ENCODE assay signal across 20 cellular contexts in the genomic region with DNA sequence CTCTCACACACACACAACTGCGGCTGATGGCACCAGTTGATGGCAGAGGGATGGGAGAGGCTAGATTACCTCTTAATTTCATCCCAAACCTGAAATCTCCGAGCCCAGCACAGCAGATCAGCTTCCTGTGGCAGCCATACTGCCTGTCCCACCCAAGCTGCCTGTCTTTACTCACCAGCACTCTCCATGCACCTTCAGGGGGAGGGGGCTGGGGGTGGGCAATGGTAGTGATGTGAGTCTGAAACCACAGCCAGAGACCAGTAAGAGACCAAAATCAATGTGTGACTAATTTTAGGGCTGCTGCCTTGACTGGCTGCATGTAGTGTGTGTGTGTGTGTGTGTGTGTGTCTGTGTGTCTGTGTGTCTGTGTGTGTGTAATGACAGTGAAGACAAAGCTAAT. TPM values are rescaled to one million over a fixed set of nuclear protein-coding genes. Genes with fewer than 3 reads are reported as not detected.
DNase-seq lines count a peak whose midpoint lies in the region; ATAC-seq, FAIRE-seq and TF ChIP-seq lines count a peak whose summit lies in the region.
"Had no signal": no experiment of that assay in that cellular context is flagged by ENCODE, and none has a peak within 500 bp of the region (broad histone marks: within the 10 kb centered on the region; RNA-seq: fewer than 3 reads in every experiment).

No MANE protein-coding gene starts in this region.

- H3K79me2 ChIP-seq in HepG2 (ENCODE audit: insufficient read depth, low read length) = no peaks in the 10 kb centered on the region
- no peaks in the 10 kb centered on the region for H3K79me2 ChIP-seq in neural cell (replicated peaks; ENCODE audit: insufficient read depth, low read length)

- no peaks in the 10 kb centered on the region for H3K36me3 ChIP-seq in HepG2 (replicated peaks in 1 of 2; ENCODE audit: control insufficient read depth in 1 of 2, insufficient read depth in 2 of 2, low read length in 2 of 2)
- no peaks in the 10 kb centered on the region for H3K36me3 ChIP-seq in right lobe of liver
- H3K36me3 ChIP-seq in neural cell (ENCODE audit: insufficient read depth, low read length) = no peaks in the 10 kb centered on the region
- no peaks in the 10 kb centered on the region for H3K36me3 ChIP-seq in upper lobe of left lung

- H3K27ac ChIP-seq in HepG2 (ENCODE audit: extremely low read length, insufficient read depth, low read length) = no peak overlapping the region
- no peak overlapping the region for H3K27ac ChIP-seq in right lobe of liver
- H3K27ac ChIP-seq in neural cell (ENCODE audit: low read length) = peak overlapping the region; percentile 75
- no peak overlapping the region for H3K27ac ChIP-seq in upper lobe of left lung
- H3K27ac ChIP-seq: A549 had no signal

- H3K4me1 ChIP-seq in HepG2 (ENCODE audit: insufficient read depth, low read length) (peaks cover 37% of the 10 kb centered on the region), right lobe of liver (no peaks in the 10 kb centered on the region), upper lobe of left lung (peaks cover 0 to 2% (median under 1%) of the 10 kb centered on the region in 4 donors)
- H3K4me1 ChIP-seq: A549 had no signal

- H3K4me2 ChIP-seq in HepG2 (ENCODE audit: low read depth, low read length) (no peak overlapping the region), neural cell (ENCODE audit: low read length) (no peak overlapping the region)
- H3K4me2 ChIP-seq: A549 had no signal

- H3K27me3 ChIP-seq in HepG2 (ENCODE audit: control insufficient read depth in 1 of 2, insufficient read depth in 2 of 2, low read length in 2 of 2) = peaks cover 0 to 9% of the 10 kb centered on the region in 2 experiments; a peak in 2 of 5 replicates
- no peaks in the 10 kb centered on the region for H3K27me3 ChIP-seq in right lobe of liver
- H3K27me3 ChIP-seq in neural cell (ENCODE audit: insufficient read depth, low read depth, low read length) = no peaks in the 10 kb centered on the region
- H3K27me3 ChIP-seq in upper lobe of left lung = no peaks in the 10 kb centered on the region

- POLR2A ChIA-PET in HepG2 (lab: Yijun Ruan, JAX) (interaction anchor here (1.5 to 2.3 kb wide), 2 partner anchors 8 to 62 kb away, joined by 7 to 15 read pairs; a partner anchor contains a TSS), HEK293T (lab: Yijun Ruan, JAX) (no interaction called here)
- POLR2A ChIA-PET in naive thymus-derived CD8-positive, alpha-beta T cell (lab: Charles Lee) = no interaction called here

- 58% methylated on average over 2 of the region's 2 CpGs for whole genome bisulfite sequencing in HepG2 (ENCODE audit: low lambda C conversion rate)
- no CpG with 5 or more reads among the region's 2 CpGs for WGBS in right lobe of liver (ENCODE audit: insufficient coverage, low coverage, low lambda C conversion rate, missing lambda C conversion rate)
- WGBS in upper lobe of left lung, 2 donors = 75 to 88% methylated on average over 2 of the region's 2 CpGs

- H3K27me3 Mint-ChIP-seq in naive thymus-derived CD8-positive, alpha-beta T cell = peaks cover 14 to 39% (median 31%) of the 10 kb centered on the region in 5 donors

- TF ChIP-seq EP300 in HepG2 (IDR thresholded peaks at IDR 0.05; ENCODE audit: low read depth in 2 of 2, low read length in 2 of 2) = no peak
- TF ChIP-seq EP300 in HepG2 (CRISPR knock-in tag; IDR thresholded peaks at IDR 0.05; ENCODE audit: borderline replicate concordance) = no peak
- TF ChIP-seq EP300 in neural cell (conservative IDR thresholded peaks at IDR 0.05; ENCODE audit: poor library complexity, severe bottlenecking) = no peak
- TF ChIP-seq EP300 in upper lobe of left lung (IDR thresholded peaks at IDR 0.05) = no peak

- H3K4me1 Mint-ChIP-seq in naive thymus-derived CD8-positive, alpha-beta T cell = peaks cover 0 to 2% (median under 1%) of the 10 kb centered on the region in 4 donors

- H3K9me3 Mint-ChIP-seq in naive thymus-derived CD8-positive, alpha-beta T cell = no peaks in the 10 kb centered on the region
- H3K9me3 Mint-ChIP-seq: CD8-positive, alpha-beta T cell had no signal

- intact Hi-C loops in HepG2 (cut with micrococcal nuclease; ENCODE audit: unreplicated experiment) = loop anchor here (5.0 kb wide), 1 partner anchor 61 kb away; a partner anchor contains a TSS
- intact Hi-C loops in right lobe of liver (cut with DNase I) = no loop called here

- in situ Hi-C loops in HepG2 (cut with HindIII; ENCODE audit: extremely low pct_ligation_motif_present, low pct_unique_long_range_greater_than_20kb) = no loop called here

- H2AFZ ChIP-seq in HepG2 (ENCODE audit: low read length) (no peak overlapping the region), neural cell (ENCODE audit: low read depth, low read length) (no peak overlapping the region)

- no peak overlapping the region for H3K4me3 Mint-ChIP-seq in naive thymus-derived CD8-positive, alpha-beta T cell
- H3K4me3 Mint-ChIP-seq: CD14-positive monocyte; CD8-positive, alpha-beta T cell; IgD-negative memory B cell had no signal

- TF ChIP-seq POLR2A in HepG2 (IDR thresholded peaks at IDR 0.05; ENCODE audit: insufficient read depth in 1 of 2, low read depth in 2 of 2, low read length in 2 of 2) (no peak), right lobe of liver (IDR thresholded peaks at IDR 0.05) (no peak), upper lobe of left lung (IDR thresholded peaks at IDR 0.05) (no peak)

- FAIRE-seq in HepG2 (lab: Jason Lieb, UNC) = no peak
- FAIRE-seq: A549, D721Med, G401.6, GM12892 had no signal

- H3K36me3 Mint-ChIP-seq in naive thymus-derived CD8-positive, alpha-beta T cell = peaks cover 0 to 4% (median 0%) of the 10 kb centered on the region in 3 donors
- H3K36me3 Mint-ChIP-seq: CD14-positive monocyte; CD8-positive, alpha-beta T cell; IgD-negative memory B cell had no signal

- DNase-seq in HepG2 (ENCODE audit: low spot score) (no peak), right lobe of liver (no peak), HEK293T (ENCODE audit: extremely low spot score) (peak; percentile 2), upper lobe of left lung (no peak)
- DNase-seq in naive thymus-derived CD8-positive, alpha-beta T cell = no peak
- DNase-seq: COR-L47, DMS153, DMS79 treated with DMSO at 0.1 percent for 48 hours, EL had no signal

- no peaks in the 10 kb centered on the region for H3F3A ChIP-seq in neural cell (ENCODE audit: insufficient read depth, low read length, poor library complexity, severe bottlenecking)

- TF ChIP-seq RAD21 in HepG2 (CRISPR knock-in tag; IDR thresholded peaks at IDR 0.05) (no peak), neural cell (conservative IDR thresholded peaks at IDR 0.05) (no peak)

- H3K9me3 ChIP-seq in HepG2 (ENCODE audit: low read length) = no peaks in the 10 kb centered on the region
- no peaks in the 10 kb centered on the region for H3K9me3 ChIP-seq in right lobe of liver
- H3K9me3 ChIP-seq in neural cell (ENCODE audit: low read length) = no peaks in the 10 kb centered on the region
- no peaks in the 10 kb centered on the region for H3K9me3 ChIP-seq in upper lobe of left lung
- H3K9me3 ChIP-seq: A549 had no signal

- H3K4me3 ChIP-seq in HepG2 (replicated peaks in 1 of 3; ENCODE audit: insufficient read depth in 1 of 3, low read depth in 2 of 3, low read length in 3 of 3) (no peak overlapping the region), right lobe of liver (no peak overlapping the region), neural cell (ENCODE audit: low read length) (peak overlapping the region; percentile 40), upper lobe of left lung (no peak overlapping the region)
- H3K4me3 ChIP-seq: A549 had no signal

- H3K9me2 ChIP-seq in neural cell (ENCODE audit: insufficient read depth, low read length) = no peaks in the 10 kb centered on the region

- H3K9ac ChIP-seq in HepG2 (ENCODE audit: insufficient read depth, low read depth, low read length) (no peak overlapping the region), neural cell (ENCODE audit: low read length) (peak overlapping the region; percentile 50)

- BruUV-seq in HepG2 (replicated peaks; lab: Mats Ljungman, UMichigan) = no TSS peak

- TF ChIP-seq CTCF in HepG2 (CRISPR knock-in tag; IDR thresholded peaks at IDR 0.05) (no peak), right lobe of liver (IDR thresholded peaks at IDR 0.05) (no peak), neural cell (IDR thresholded peaks at IDR 0.05; ENCODE audit: poor library complexity, severe bottlenecking) (no peak), upper lobe of left lung (IDR thresholded peaks at IDR 0.05) (no peak)

- CTCF ChIA-PET in HepG2 (lab: Yijun Ruan, JAX; ENCODE audit: low intra/inter-chr PET ratio, low total read pairs) (no interaction called here), HEK293T (lab: Yijun Ruan, JAX) (no interaction called here)

- H4K20me1 ChIP-seq in HepG2 (ENCODE audit: insufficient read depth, low read length) = no peaks in the 10 kb centered on the region
- no peaks in the 10 kb centered on the region for H4K20me1 ChIP-seq in neural cell (ENCODE audit: insufficient read depth)

- H3K27ac Mint-ChIP-seq in naive thymus-derived CD8-positive, alpha-beta T cell = no peak overlapping the region
- H3K27ac Mint-ChIP-seq: CD8-positive, alpha-beta T cell; IgD-negative memory B cell had no signal

- no peak for ATAC-seq in HepG2
- no peak for ATAC-seq in right lobe of liver
- ATAC-seq in upper lobe of left lung (ENCODE audit: low FRiP score in 2 of 2) = no peak
- ATAC-seq in naive thymus-derived CD8-positive, alpha-beta T cell = no peak
- ATAC-seq in activated CD4-positive, CD25-positive, alpha-beta regulatory T cell treated with anti-CD3 and anti-CD28 coated beads, Interleukin-2, amount 50 U/mL, for 24 hours = no peak
- ATAC-seq: CD8-positive, alpha-beta T cell; HCT116 had no signal

RNA-seq across cellular contexts. Expression of a gene that starts 11.6 kb away (rescaled TPM):
- total RNA-seq in HepG2 (2016; rRNA removed; fragmentation: Illumina TruSeq; extraction: Trizol) (36.0 and 43.8 TPM in 2 replicates), right lobe of liver (10 to 100 TPM; 26.5 to 33.2 (median 27.1) TPM), upper lobe of left lung (10 to 100 TPM; 10.9 to 68.3 (median 33.8) TPM)
- total RNA-seq in HepG2 (2016; cell fraction: cytosol; rRNA removed; fragmentation: Illumina TruSeq; extraction: Trizol; ENCODE audit: low read depth) = 13.1 and 17.4 TPM in 2 replicates
- total RNA-seq in HepG2 (2016; cell fraction: insoluble cytoplasmic fraction; rRNA removed; fragmentation: Illumina TruSeq; extraction: Trizol) = 32.9 and 42.2 TPM in 2 replicates
- 49.5 and 51.8 TPM in 2 replicates for total RNA-seq in HepG2 (2016; cell fraction: membrane; rRNA removed; fragmentation: Illumina TruSeq; extraction: Trizol)
- 41.0 and 45.3 TPM in 2 replicates for total RNA-seq in HepG2 (2016; cell fraction: nucleus; rRNA removed; fragmentation: Illumina TruSeq; extraction: Trizol)
- polyA plus RNA-seq in HepG2 (2011; rRNA removed) (68.7 and 78.7 TPM in 2 replicates), neural cell (30.3 and 48.2 TPM in 2 replicates)
- 67.6 and 76.6 TPM in 2 replicates for polyA plus RNA-seq in HepG2 (2011; cell fraction: cytosol; rRNA removed)
- polyA plus RNA-seq in HepG2 (2011; cell fraction: nucleus; rRNA removed) = 59.4 and 73.5 TPM in 2 replicates
- polyA plus RNA-seq in HepG2 (2012) = 40.8 and 51.3 TPM in 2 replicates
- polyA plus RNA-seq in HepG2 (2016; cell fraction: cytosol; fragmentation: Illumina TruSeq; extraction: Trizol; ENCODE audit: low read depth) = 25.7 and 32.7 TPM in 2 replicates
- 52.6 and 59.2 TPM in 2 replicates for polyA plus RNA-seq in HepG2 (2016; cell fraction: insoluble cytoplasmic fraction; fragmentation: Illumina TruSeq; extraction: Trizol; ENCODE audit: low read depth)
- 72.7 and 76.3 TPM in 2 replicates for polyA plus RNA-seq in HepG2 (2016; cell fraction: membrane; fragmentation: Illumina TruSeq; extraction: Trizol; ENCODE audit: low read depth)
- 82.4 and 86.0 TPM in 2 replicates for polyA plus RNA-seq in HepG2 (2016; cell fraction: nucleus; fragmentation: Illumina TruSeq; extraction: Trizol; ENCODE audit: insufficient read depth, low read depth)
- 90.8 and 137 TPM in 2 replicates for polyA minus RNA-seq in HepG2 (2011; rRNA and poly(A)+ RNA removed; ENCODE audit: low replicate concordance)
- 27.5 and 29.3 TPM in 2 replicates for polyA minus RNA-seq in HepG2 (2011; cell fraction: cytosol; rRNA and poly(A)+ RNA removed)
- 23.2 and 28.1 TPM in 2 replicates for polyA minus RNA-seq in HepG2 (2011; cell fraction: nucleus; rRNA and poly(A)+ RNA removed)
- polyA minus RNA-seq in neural cell = 18.2 and 19.2 TPM in 2 replicates
- total RNA-seq in naive thymus-derived CD8-positive, alpha-beta T cell = 10 to 100 TPM; 58.1 to 63.1 TPM
- 10 to 100 TPM; 33.7 to 40.6 (median 39.9) TPM for polyA plus RNA-seq in naive thymus-derived CD8-positive, alpha-beta T cell

RNA-seq across cellular contexts. Expression of a gene that starts 27.9 kb away (rescaled TPM):
- not detected in 2 replicates for total RNA-seq in HepG2 (2016; rRNA removed; fragmentation: Illumina TruSeq; extraction: Trizol)
- total RNA-seq in HepG2 (2016; cell fraction: cytosol; rRNA removed; fragmentation: Illumina TruSeq; extraction: Trizol; ENCODE audit: low read depth) = not detected in 2 replicates
- 0.09 TPM in 1 of 2 replicates, not detected in the other for total RNA-seq in HepG2 (2016; cell fraction: insoluble cytoplasmic fraction; rRNA removed; fragmentation: Illumina TruSeq; extraction: Trizol)
- total RNA-seq in HepG2 (2016; cell fraction: membrane; rRNA removed; fragmentation: Illumina TruSeq; extraction: Trizol) = not detected in 2 replicates
- total RNA-seq in HepG2 (2016; cell fraction: nucleus; rRNA removed; fragmentation: Illumina TruSeq; extraction: Trizol) = 0.66 TPM in 1 of 2 replicates, not detected in the other
- polyA plus RNA-seq in HepG2 (2011; rRNA removed) = 0.12 and 0.15 TPM in 2 replicates
- polyA plus RNA-seq in HepG2 (2011; cell fraction: cytosol; rRNA removed) = 0.25 TPM in 1 of 2 replicates, not detected in the other
- 0.14 and 0.62 TPM in 2 replicates for polyA plus RNA-seq in HepG2 (2011; cell fraction: nucleus; rRNA removed)
- 0.08 TPM in 1 of 2 replicates, not detected in the other for polyA plus RNA-seq in HepG2 (2012)
- 0.08 and 0.27 TPM in 2 replicates for polyA plus RNA-seq in HepG2 (2016; cell fraction: cytosol; fragmentation: Illumina TruSeq; extraction: Trizol; ENCODE audit: low read depth)
- not detected in 2 replicates for polyA plus RNA-seq in HepG2 (2016; cell fraction: insoluble cytoplasmic fraction; fragmentation: Illumina TruSeq; extraction: Trizol; ENCODE audit: low read depth)
- 0.20 and 0.53 TPM in 2 replicates for polyA plus RNA-seq in HepG2 (2016; cell fraction: membrane; fragmentation: Illumina TruSeq; extraction: Trizol; ENCODE audit: low read depth)
- 0.42 and 0.69 TPM in 2 replicates for polyA plus RNA-seq in HepG2 (2016; cell fraction: nucleus; fragmentation: Illumina TruSeq; extraction: Trizol; ENCODE audit: insufficient read depth, low read depth)
- polyA minus RNA-seq in HepG2 (2011; rRNA and poly(A)+ RNA removed; ENCODE audit: low replicate concordance) = not detected in 2 replicates
- not detected in 2 replicates for polyA minus RNA-seq in HepG2 (2011; cell fraction: cytosol; rRNA and poly(A)+ RNA removed)
- polyA minus RNA-seq in HepG2 (2011; cell fraction: nucleus; rRNA and poly(A)+ RNA removed) = not detected in 2 replicates
- under 1 TPM in 5 of 6 experiments, not detected in 1; 0.25 to 0.93 (median 0.50) TPM for total RNA-seq in right lobe of liver
- polyA plus RNA-seq in neural cell = not detected in 2 replicates
- not detected in 2 replicates for polyA minus RNA-seq in neural cell
- total RNA-seq in upper lobe of left lung = 10 to 100 TPM in 1 of 6 donors, 1 to 10 TPM in 2, under 1 TPM in 3; 0.26 to 10.5 (median 1.4) TPM
- total RNA-seq in naive thymus-derived CD8-positive, alpha-beta T cell = 1 to 10 TPM; 1.3 to 1.6 TPM
- polyA plus RNA-seq in naive thymus-derived CD8-positive, alpha-beta T cell = not detected
- total RNA-seq: H4 had no signal
- polyA plus RNA-seq: A549, CD14-positive monocyte, IgD-negative memory B cell had no signal
